In the genomic region with DNA sequence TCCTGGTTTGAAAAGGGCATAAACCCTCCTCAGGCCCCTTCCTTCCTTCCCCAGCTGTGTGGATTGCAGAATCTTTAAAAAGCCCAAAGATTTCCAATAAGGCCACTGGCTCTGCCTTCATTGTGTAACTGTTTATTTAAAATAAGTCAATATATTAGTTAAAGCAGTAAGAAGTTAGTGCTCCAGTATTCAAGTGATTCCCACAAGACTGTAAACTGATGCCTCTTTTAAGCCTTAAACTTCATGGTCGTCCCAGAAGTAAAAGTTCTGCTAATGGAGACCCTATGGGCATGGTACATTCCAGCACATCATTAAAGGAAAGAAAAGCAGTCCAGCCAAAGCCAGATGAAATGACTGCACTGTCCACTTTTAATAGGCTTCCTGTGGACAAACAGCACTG, we compare ENCODE assay signal across 27 cellular contexts.
DNase-seq lines count a peak whose midpoint lies in the region; ATAC-seq and TF ChIP-seq lines count a peak whose summit lies in the region.
"Had no signal": no experiment of that assay in that cellular context is flagged by ENCODE, and none has a peak within 500 bp of the region (broad histone marks: within the 10 kb centered on the region; RNA-seq: fewer than 3 reads in every experiment).

No MANE protein-coding gene starts in this region.

- TF ChIP-seq EP300 in transverse colon (IDR thresholded peaks at IDR 0.05; ENCODE audit: low read depth) = no peak

- H3K4me3 ChIP-seq in adipocyte (ENCODE audit: low read length) = no peak overlapping the region
- H3K4me3 ChIP-seq in fibroblast of the aortic adventitia (ENCODE audit: low read depth, low read length) = no peak overlapping the region
- no peak overlapping the region for H3K4me3 ChIP-seq in transverse colon
- H3K4me3 ChIP-seq: adrenal gland; BLaER1 treated with 17β-estradiol and CSF1 and Interleukin-3, amounts not matched to agents 10 nM and 100 nM; breast epithelium; HAP-1; ovary; tibial artery had no signal

- peak overlapping the region; percentile 91 for H3K4me3 Mint-ChIP-seq in nephron progenitor cell
- H3K4me3 Mint-ChIP-seq in MCF 10A (ENCODE audit: unreplicated experiment) = no peak overlapping the region
- H3K4me3 Mint-ChIP-seq: activated CD8-positive, alpha-beta T cell treated with anti-CD3 and anti-CD28 coated beads for 36 hours; activated T-helper 1 cell treated with anti-CD3 and anti-CD28 coated beads, Interleukin-12 subunit alpha, Interleukin-12 subunit beta, Interleukin-2, Interleukin-4 antibody, amounts not matched to agents 30 ng/mL and 10 ng/mL and 1 ng/mL, durations not matched to agents 14 hours and 24 hours and 36 hours; natural killer cell treated with Interleukin-12 subunit alpha and Interleukin-12 subunit beta and Interleukin-15 and Interleukin-18, amount 100 ng/mL, for 72 hours; stimulated activated naive CD8-positive, alpha-beta T cell treated with anti-CD3 and anti-CD28 coated beads, Interleukin-15, Interleukin-2, amounts not matched to agents 100 ng/mL and 50 ng/mL, for 24 hours had no signal

- H3K9ac ChIP-seq in adipocyte (ENCODE audit: low read length) = no peak overlapping the region
- H3K9ac ChIP-seq: BLaER1 treated with 17β-estradiol and CSF1 and Interleukin-3, amounts not matched to agents 10 nM and 100 nM had no signal

- WGBS in transverse colon (ENCODE audit: low coverage in 1 of 2), 2 donors = 17 to 35% methylated on average over 1 of the region's 1 CpG

- peak overlapping the region; percentile 84 to 90 (median 88) for H3K27ac ChIP-seq in transverse colon
- H3K27ac ChIP-seq: adrenal gland; BLaER1 treated with 17β-estradiol and CSF1 and Interleukin-3, amounts not matched to agents 10 nM and 100 nM; breast epithelium; ovary; tibial artery had no signal

- CTCF ChIA-PET in MCF 10A (lab: Yijun Ruan, JAX) = interaction anchor here (0.5 to 9.7 kb wide), 9 partner anchors 11 to 612 kb away, joined by 3 to 163 read pairs (median 14); a partner anchor contains a TSS

- H3K9me3 ChIP-seq in adipocyte (ENCODE audit: control insufficient read depth, low read length) = no peaks in the 10 kb centered on the region
- no peaks in the 10 kb centered on the region for H3K9me3 ChIP-seq in transverse colon
- H3K9me3 ChIP-seq: adrenal gland; BLaER1 treated with 17β-estradiol and CSF1 and Interleukin-3, amounts not matched to agents 10 nM and 100 nM; breast epithelium; HAP-1; tibial artery had no signal

- ATAC-seq in HG03139 (IDR thresholded peaks at IDR 0.05; ENCODE audit: unreplicated experiment) = no peak
- ATAC-seq: activated CD8-positive, alpha-beta T cell treated with anti-CD3 and anti-CD28 coated beads for 36 hours; natural killer cell treated with Interleukin-12 subunit alpha and Interleukin-12 subunit beta and Interleukin-15 and Interleukin-18, amount 100 ng/mL, for 72 hours; right cardiac atrium had no signal

- no peaks in the 10 kb centered on the region for H3K9me3 Mint-ChIP-seq in nephron progenitor cell
- no peaks in the 10 kb centered on the region for H3K9me3 Mint-ChIP-seq in MCF 10A (ENCODE audit: unreplicated experiment)
- H3K9me3 Mint-ChIP-seq: activated CD8-positive, alpha-beta T cell treated with anti-CD3 and anti-CD28 coated beads for 36 hours; activated T-helper 1 cell treated with anti-CD3 and anti-CD28 coated beads, Interleukin-12 subunit alpha, Interleukin-12 subunit beta, Interleukin-2, Interleukin-4 antibody, amounts not matched to agents 30 ng/mL and 10 ng/mL and 1 ng/mL, durations not matched to agents 14 hours and 24 hours and 36 hours; stimulated activated naive CD8-positive, alpha-beta T cell treated with anti-CD3 and anti-CD28 coated beads, Interleukin-15, Interleukin-2, amounts not matched to agents 100 ng/mL and 50 ng/mL, for 24 hours had no signal

- no peak for TF ChIP-seq CTCF in fibroblast of the aortic adventitia (IDR thresholded peaks at IDR 0.05; ENCODE audit: insufficient read depth, low read length)
- TF ChIP-seq CTCF in nephron progenitor cell (IDR thresholded peaks at IDR 0.05) = no peak
- TF ChIP-seq CTCF in transverse colon (IDR thresholded peaks at IDR 0.05) = no peak
- TF ChIP-seq CTCF in MCF 10A (IDR thresholded peaks at IDR 0.05; ENCODE audit: unreplicated experiment) = no peak

- no peak for TF ChIP-seq POLR2A in transverse colon (IDR thresholded peaks at IDR 0.05)

- H3K36me3 Mint-ChIP-seq in nephron progenitor cell (ENCODE audit: low read depth) = no peaks in the 10 kb centered on the region
- H3K36me3 Mint-ChIP-seq in MCF 10A (ENCODE audit: insufficient read depth, unreplicated experiment) = no peaks in the 10 kb centered on the region
- H3K36me3 Mint-ChIP-seq: natural killer cell treated with Interleukin-12 subunit alpha and Interleukin-12 subunit beta and Interleukin-15 and Interleukin-18, amount 100 ng/mL, for 72 hours had no signal

- H3K27ac Mint-ChIP-seq in nephron progenitor cell (peak overlapping the region; percentile 75), MCF 10A (ENCODE audit: low read depth, unreplicated experiment) (no peak overlapping the region)
- H3K27ac Mint-ChIP-seq: activated CD8-positive, alpha-beta T cell treated with anti-CD3 and anti-CD28 coated beads for 36 hours; activated T-helper 1 cell treated with anti-CD3 and anti-CD28 coated beads, Interleukin-12 subunit alpha, Interleukin-12 subunit beta, Interleukin-2, Interleukin-4 antibody, amounts not matched to agents 30 ng/mL and 10 ng/mL and 1 ng/mL, durations not matched to agents 14 hours and 24 hours and 36 hours; natural killer cell treated with Interleukin-12 subunit alpha and Interleukin-12 subunit beta and Interleukin-15 and Interleukin-18, amount 100 ng/mL, for 72 hours; stimulated activated naive CD8-positive, alpha-beta T cell treated with anti-CD3 and anti-CD28 coated beads, Interleukin-15, Interleukin-2, amounts not matched to agents 100 ng/mL and 50 ng/mL, for 24 hours had no signal

- DNase-seq in adipocyte (ENCODE audit: low read depth) (peak; percentile 38), fibroblast of the aortic adventitia (ENCODE audit: low read depth) (peak; percentile 25), nephron progenitor cell (peak; percentile 4), transverse colon (no peak), MCF 10A (ENCODE audit: unreplicated experiment) (no peak), anterior cingulate cortex (lab: John Stamatoyannopoulos, UW) (no peak), hypothalamus (lab: John Stamatoyannopoulos, UW) (no peak)
- DNase-seq: activated CD8-positive, alpha-beta memory T cell treated with anti-CD3 and anti-CD28 coated beads, Interleukin-2, amount 50 U/mL, for 48 hours; activated CD8-positive, alpha-beta T cell treated with anti-CD3 and anti-CD28 coated beads for 36 hours; activated naive CD4-positive, alpha-beta T cell treated with Interleukin-2 at 50 U/mL for 16 hours; adrenal gland; DMS53; NCI-H2107; NCI-H446; ovary; right cardiac atrium; SIG-M5; stimulated activated CD4-positive, alpha-beta T cell treated with anti-CD3 and anti-CD28 coated beads, Interleukin-1b, Interleukin-23, amount 100 ng/mL, for 48 hours; SW 1271; tibial artery had no signal

- H3K27me3 ChIP-seq in adipocyte (replicated peaks; ENCODE audit: control insufficient read depth, insufficient read depth, low read length) (peaks cover 35% of the 10 kb centered on the region), transverse colon (peaks cover 40% of the 10 kb centered on the region)
- H3K27me3 ChIP-seq: ovary had no signal

- in situ Hi-C loops in transverse colon (cut with MboI; ENCODE audit: low pct_ligation_motif_present in 1 of 4, low pct_unique_long_range_greater_than_20kb in 1 of 4, low sequenced_read_pairs in 3 of 4) = loop anchor here in 1 of 4 donors (10.0 kb wide), 1 partner anchor 514 kb away; a partner anchor contains a TSS

- BruUV-seq in MCF 10A (replicated peaks; lab: Mats Ljungman, UMichigan) = no TSS peak

- POLR2A ChIA-PET in MCF 10A (lab: Yijun Ruan, JAX) = interaction anchor here (0.5 to 1.3 kb wide), 3 partner anchors 55 to 109 kb away, joined by 3 read pairs; no protein-coding TSS in a partner anchor

- H3K36me3 ChIP-seq in adipocyte (ENCODE audit: control insufficient read depth, insufficient read depth, low read length, severe bottlenecking) (no peaks in the 10 kb centered on the region), transverse colon (no peaks in the 10 kb centered on the region)
- H3K36me3 ChIP-seq: adrenal gland; BLaER1 treated with 17β-estradiol and CSF1 and Interleukin-3, amounts not matched to agents 10 nM and 100 nM; breast epithelium; HAP-1; ovary; tibial artery had no signal

- H3K4me1 Mint-ChIP-seq in nephron progenitor cell = peaks cover 80% of the 10 kb centered on the region
- no peaks in the 10 kb centered on the region for H3K4me1 Mint-ChIP-seq in MCF 10A (ENCODE audit: insufficient read depth, unreplicated experiment)

- H3K27me3 Mint-ChIP-seq in nephron progenitor cell (ENCODE audit: low read depth, poor library complexity) = peaks cover 39% of the 10 kb centered on the region
- H3K27me3 Mint-ChIP-seq in MCF 10A (ENCODE audit: insufficient read depth, unreplicated experiment) = no peaks in the 10 kb centered on the region

- H3K4me1 ChIP-seq in adipocyte (ENCODE audit: control insufficient read depth, insufficient read depth, low read length) (peaks cover 14% of the 10 kb centered on the region), transverse colon (peaks cover 6 to 79% (median 36%) of the 10 kb centered on the region in 4 donors)
- H3K4me1 ChIP-seq: breast epithelium had no signal

- intact Hi-C loops in transverse colon (cut with DNase I; ENCODE audit: low total_unique reads) = no loop called here
- intact Hi-C loops in MCF 10A (cut with micrococcal nuclease) = no loop called here

Comparison
In these comparisons a context has a peak if more than half of its experiments do, and no peak if none do; other contexts are left out.
1. DNase-seq: peak in adipocyte (single experiment), fibroblast of the aortic adventitia (single experiment) and nephron progenitor cell (single experiment); none in transverse colon (single experiment), MCF 10A (single experiment), anterior cingulate cortex (0 of 58) and hypothalamus (0 of 51).